In genomic region chr1:154170547-154171221, GRCh38 we compare ENCODE assay signal across 12 cellular contexts. TPM values are rescaled to one million over a fixed set of nuclear protein-coding genes. Genes with fewer than 3 reads are reported as not detected.
DNase-seq lines count a peak whose midpoint lies in the region; ATAC-seq lines count a peak whose summit lies in the region.
"Had no signal": no experiment of that assay in that cellular context is flagged by ENCODE, and none has a peak within 500 bp of the region (broad histone marks: within the 10 kb centered on the region; RNA-seq: fewer than 3 reads in every experiment).

No MANE protein-coding gene starts in this region.

- peak overlapping the region; percentile 82 for H3K4me3 Mint-ChIP-seq in activated naive CD8-positive, alpha-beta T cell
- H3K4me3 Mint-ChIP-seq in naive thymus-derived CD8-positive, alpha-beta T cell, result peak overlapping the region in 1 of 10 donors; percentile 19
- H3K4me3 Mint-ChIP-seq in stimulated activated naive CD8-positive, alpha-beta T cell treated with anti-CD3 and anti-CD28 coated beads, Interleukin-15, amount 100 ng/mL, for 72 hours, result peak overlapping the region; percentile 48 to 55
- H3K4me3 Mint-ChIP-seq: neural crest cell had no signal

- peaks cover 59% of the 10 kb centered on the region for H3K4me1 Mint-ChIP-seq in activated naive CD8-positive, alpha-beta T cell (ENCODE audit: low read depth)
- peaks cover 16 to 52% (median 37%) of the 10 kb centered on the region in 4 donors for H3K4me1 Mint-ChIP-seq in naive thymus-derived CD8-positive, alpha-beta T cell
- H3K4me1 Mint-ChIP-seq in stimulated activated naive CD8-positive, alpha-beta T cell treated with anti-CD3 and anti-CD28 coated beads, Interleukin-15, amount 100 ng/mL, for 72 hours, result peaks cover 57% of the 10 kb centered on the region

- peaks cover 17% of the 10 kb centered on the region for H3K36me3 Mint-ChIP-seq in activated naive CD8-positive, alpha-beta T cell
- H3K36me3 Mint-ChIP-seq in naive thymus-derived CD8-positive, alpha-beta T cell, result peaks cover 7 to 95% (median 38%) of the 10 kb centered on the region in 3 donors

- peak; percentile 83 for DNase-seq in activated effector memory CD4-positive, alpha-beta T cell treated with anti-CD3 and anti-CD28 coated beads, Interleukin-2, amount 50 U/mL, for 16 hours
- no peak for DNase-seq in activated effector memory CD4-positive, alpha-beta T cell treated with Interleukin-2 at 50 U/mL for 16 hours
- DNase-seq in naive thymus-derived CD8-positive, alpha-beta T cell, result peak in 1 of 10 donors; percentile 5
- peak; percentile 56 to 68 for DNase-seq in stimulated activated naive CD8-positive, alpha-beta T cell treated with anti-CD3 and anti-CD28 coated beads, Interleukin-15, amount 100 ng/mL, for 72 hours
- DNase-seq in ureter (ENCODE audit: low spot score) (no peak), occipital lobe (lab: John Stamatoyannopoulos, UW) (no peak)
- DNase-seq: GOT3, NCI-H2227 treated with DMSO at 0.1 percent for 48 hours had no signal

- no peak for ATAC-seq in naive thymus-derived CD8-positive, alpha-beta T cell
- peak; percentile 99 for ATAC-seq in stimulated activated naive CD8-positive, alpha-beta T cell treated with anti-CD3 and anti-CD28 coated beads, Interleukin-15, amount 100 ng/mL, for 72 hours
- no peak for ATAC-seq in HG02642 (IDR thresholded peaks at IDR 0.05; ENCODE audit: poor library complexity, unreplicated experiment)

- no peaks in the 10 kb centered on the region for H3K9me3 Mint-ChIP-seq in activated naive CD8-positive, alpha-beta T cell (ENCODE audit: low read depth)
- H3K9me3 Mint-ChIP-seq in naive thymus-derived CD8-positive, alpha-beta T cell, result no peaks in the 10 kb centered on the region
- no peaks in the 10 kb centered on the region for H3K9me3 Mint-ChIP-seq in stimulated activated naive CD8-positive, alpha-beta T cell treated with anti-CD3 and anti-CD28 coated beads, Interleukin-15, amount 100 ng/mL, for 72 hours
- H3K9me3 Mint-ChIP-seq: neural crest cell had no signal

- H3K27me3 Mint-ChIP-seq in activated naive CD8-positive, alpha-beta T cell, result no peaks in the 10 kb centered on the region
- no peaks in the 10 kb centered on the region for H3K27me3 Mint-ChIP-seq in naive thymus-derived CD8-positive, alpha-beta T cell
- no peaks in the 10 kb centered on the region for H3K27me3 Mint-ChIP-seq in stimulated activated naive CD8-positive, alpha-beta T cell treated with anti-CD3 and anti-CD28 coated beads, Interleukin-15, amount 100 ng/mL, for 72 hours

- POLR2A ChIA-PET in naive thymus-derived CD8-positive, alpha-beta T cell (lab: Charles Lee), result no interaction called here

- H3K27ac Mint-ChIP-seq in activated naive CD8-positive, alpha-beta T cell, result peak overlapping the region; percentile 98
- H3K27ac Mint-ChIP-seq in naive thymus-derived CD8-positive, alpha-beta T cell, result peak overlapping the region; percentile 6 to 94 (median 74)
- peak overlapping the region; percentile 93 to 95 for H3K27ac Mint-ChIP-seq in stimulated activated naive CD8-positive, alpha-beta T cell treated with anti-CD3 and anti-CD28 coated beads, Interleukin-15, amount 100 ng/mL, for 72 hours

RNA-seq across cellular contexts. Expression of gene NUP210L, which starts 15.8 kb away (rescaled TPM):
- total RNA-seq in naive thymus-derived CD8-positive, alpha-beta T cell, result under 1 TPM; 0.16 to 0.22 TPM
- polyA plus RNA-seq in naive thymus-derived CD8-positive, alpha-beta T cell, result under 1 TPM in 1 of 3 donors, not detected in 2; 0.06 TPM
- 0.39 TPM for total RNA-seq in ureter
- total RNA-seq in occipital lobe, result under 0.01 TPM
- total RNA-seq: glomerular endothelial cell had no signal

RNA-seq across cellular contexts. Expression of gene TPM3, which starts 21.2 kb away (rescaled TPM):
- total RNA-seq in naive thymus-derived CD8-positive, alpha-beta T cell, result 100 to 1,000 TPM; 287 to 307 TPM
- 1,000 to 10,000 TPM in 1 of 3 donors, 100 to 1,000 TPM in 2; 791 to 1,022 (median 805) TPM for polyA plus RNA-seq in naive thymus-derived CD8-positive, alpha-beta T cell
- total RNA-seq in ureter, result 242 TPM
- total RNA-seq in occipital lobe, result 208 TPM

RNA-seq across cellular contexts. Expression of gene CFAP141, which starts 35.4 kb away (rescaled TPM):
- not detected for total RNA-seq in naive thymus-derived CD8-positive, alpha-beta T cell
- polyA plus RNA-seq in naive thymus-derived CD8-positive, alpha-beta T cell, result not detected
- total RNA-seq in ureter (not detected), occipital lobe (not detected)
- total RNA-seq: glomerular endothelial cell, neural crest cell had no signal

RNA-seq across cellular contexts. Expression of gene UBAP2L, which starts 50.1 kb away (rescaled TPM):
- 100 to 1,000 TPM; 205 to 206 TPM for total RNA-seq in naive thymus-derived CD8-positive, alpha-beta T cell
- 10 to 100 TPM; 42.0 to 70.5 (median 54.8) TPM for polyA plus RNA-seq in naive thymus-derived CD8-positive, alpha-beta T cell
- 195 TPM for total RNA-seq in ureter
- 43.5 TPM for total RNA-seq in occipital lobe

Comparison
In these comparisons a context has a peak if more than half of its experiments do, and no peak if none do; other contexts are left out.
1. DNase-seq: peak in activated effector memory CD4-positive, alpha-beta T cell treated with anti-CD3 and anti-CD28 coated beads, Interleukin-2, amount 50 U/mL, for 16 hours (single experiment) and stimulated activated naive CD8-positive, alpha-beta T cell treated with anti-CD3 and anti-CD28 coated beads, Interleukin-15, amount 100 ng/mL, for 72 hours (2 of 2); none in activated effector memory CD4-positive, alpha-beta T cell treated with Interleukin-2 at 50 U/mL for 16 hours (single experiment), ureter (single experiment) and occipital lobe (single experiment).
2. Peak in every context shown above with its lines, with median percentiles within 50 percentile points of each other: H3K27ac Mint-ChIP-seq.